In genomic region chr22:29267462-29267857, GRCh38 we compare ENCODE assay signal across 1 cellular context.
A peak's percentile ranks its signal among the peaks of the same experiment; 100 is the strongest.
TF ChIP-seq lines count a peak whose summit lies in the region.

No MANE protein-coding gene starts in this region.

TF ChIP-seq in A549, 52 proteins besides CTCF, POLR2A, EP300 and RAD21 (continued from another document):
- TF ChIP-seq E2F6 (IDR thresholded peaks at IDR 0.05; ENCODE audit: borderline replicate concordance, low read depth) (0 out of 2 replicates have a peak, but pooled peaks have one; percentile 12), FOSL2 (IDR thresholded peaks at IDR 0.05) (no peak), FOSL2 (CRISPR knock-in tag; IDR thresholded peaks at IDR 0.05) (no peak), HDAC2 (IDR thresholded peaks at IDR 0.05) (no peak), BCL3 (IDR thresholded peaks at IDR 0.05) (no peak), BHLHE40 (IDR thresholded peaks at IDR 0.05; ENCODE audit: low read depth, low read length) (no peak), HMGXB4 (CRISPR knock-in tag; IDR thresholded peaks at IDR 0.05; ENCODE audit: borderline replicate concordance) (no peak), ATOH8 (CRISPR knock-in tag; IDR thresholded peaks at IDR 0.05; ENCODE audit: low read depth) (no peak), RNF2 (IDR thresholded peaks at IDR 0.05; ENCODE audit: borderline replicate concordance, low read depth) (no peak), ZFP36 (IDR thresholded peaks at IDR 0.05; ENCODE audit: borderline replicate concordance, partially characterized antibody) (no peak)
TF ChIP-seq in A549: peak in this region for 2.
